Comparison of ENCODE assay signal across 18 cellular contexts in genomic region chr14:100841445-100842403, GRCh38. TPM values are rescaled to one million over a fixed set of nuclear protein-coding genes. Genes with fewer than 3 reads are reported as not detected.
DNase-seq lines count a peak whose midpoint lies in the region; ATAC-seq and TF ChIP-seq lines count a peak whose summit lies in the region.
"Had no signal": no experiment of that assay in that cellular context is flagged by ENCODE, and none has a peak within 500 bp of the region (broad histone marks: within the 10 kb centered on the region; RNA-seq: fewer than 3 reads in every experiment).

No MANE protein-coding gene starts in this region.

- H2BK120ac ChIP-seq in neuronal stem cell (ENCODE audit: low read depth, low read length): peak overlapping the region; percentile 99

- H3K4me3 ChIP-seq in OCI-LY7 (ENCODE audit: low read depth, low read length, poor library complexity, severe bottlenecking) (no peak overlapping the region), neuronal stem cell (ENCODE audit: low read length in 2 of 2) (no peak overlapping the region)
- H3K4me3 ChIP-seq: esophagus squamous epithelium, HAP-1, left ventricle myocardium inferior had no signal

- peak overlapping the region; percentile 86 for H3K4ac ChIP-seq in neuronal stem cell (ENCODE audit: low read length)

- H3K9ac ChIP-seq in neuronal stem cell (ENCODE audit: low read depth, low read length, poor library complexity): peak overlapping the region; percentile 71

- DNase-seq in DMS153 (lab: John Stamatoyannopoulos, UW) (peak; percentile 78), NCI-H1417 treated with DMSO at 0.1 percent for 48 hours (lab: John Stamatoyannopoulos, UW) (peak; percentile 96), OCI-LY7 (ENCODE audit: low spot score) (no peak), neuronal stem cell (ENCODE audit: low spot score) (no peak), WTC11 (ENCODE audit: low spot score) (no peak)
- DNase-seq in naive thymus-derived CD8-positive, alpha-beta T cell: no peak
- DNase-seq: activated effector memory CD4-positive, alpha-beta T cell treated with anti-CD3 and anti-CD28 coated beads, Interleukin-2, amount 50 U/mL, for 16 hours; AML-193; dermis blood vessel endothelial cell; DMS 273 treated with DMSO at 0.1 percent for 48 hours; esophagus squamous epithelium; KG1; left ventricle myocardium inferior had no signal

- no peaks in the 10 kb centered on the region for H3K36me3 Mint-ChIP-seq in naive thymus-derived CD8-positive, alpha-beta T cell
- peaks cover 19% of the 10 kb centered on the region for H3K36me3 Mint-ChIP-seq in WTC11

- no peaks in the 10 kb centered on the region for H3K9me3 Mint-ChIP-seq in naive thymus-derived CD8-positive, alpha-beta T cell
- H3K9me3 Mint-ChIP-seq in WTC11: no peaks in the 10 kb centered on the region
- H3K9me3 Mint-ChIP-seq: neural crest cell had no signal

- intact Hi-C loops in OCI-LY7 (cut with micrococcal nuclease; ENCODE audit: unreplicated experiment): no loop called here

- TF ChIP-seq CTCF in OCI-LY7 (conservative IDR thresholded peaks at IDR 0.05; ENCODE audit: low read length) (no peak), WTC11 (IDR thresholded peaks at IDR 0.05) (no peak)

- POLR2A ChIA-PET in OCI-LY7 (lab: Charles Lee) (no interaction called here), WTC11 (lab: Charles Lee) (no interaction called here)
- POLR2A ChIA-PET in naive thymus-derived CD8-positive, alpha-beta T cell (lab: Charles Lee): no interaction called here

- peak overlapping the region; percentile 53 for H2BK12ac ChIP-seq in neuronal stem cell (ENCODE audit: low read length)

- H3K36me3 ChIP-seq in OCI-LY7 (ENCODE audit: insufficient read depth, low read length) (no peaks in the 10 kb centered on the region), neuronal stem cell (replicated peaks in 1 of 2; ENCODE audit: control insufficient read depth in 2 of 2, insufficient read depth in 2 of 2, low read length in 2 of 2) (no peaks in the 10 kb centered on the region)
- H3K36me3 ChIP-seq: esophagus squamous epithelium, HAP-1, left ventricle myocardium inferior had no signal

- H2AFZ ChIP-seq in OCI-LY7 (ENCODE audit: low read length) (peak overlapping the region; percentile 45; the same call in 1 of the 2 replicates), neuronal stem cell (ENCODE audit: low read length) (no peak overlapping the region)

- H3K27me3 Mint-ChIP-seq in naive thymus-derived CD8-positive, alpha-beta T cell: no peaks in the 10 kb centered on the region
- 0 out of 2 replicates have a peak, but pooled peaks cover 5% of the 10 kb centered on the region for H3K27me3 Mint-ChIP-seq in WTC11 (ENCODE audit: low read depth)

- no peaks in the 10 kb centered on the region for H4K20me1 ChIP-seq in OCI-LY7 (ENCODE audit: insufficient read depth, low read length)

- H3K9me2 ChIP-seq in OCI-LY7 (ENCODE audit: insufficient read depth, low read length): no peaks in the 10 kb centered on the region

- H3K4me1 ChIP-seq in OCI-LY7 (ENCODE audit: insufficient read depth, low read length, poor library complexity, severe bottlenecking): no peaks in the 10 kb centered on the region
- peaks cover 53 to 58% of the 10 kb centered on the region in 2 donors for H3K4me1 ChIP-seq in neuronal stem cell (ENCODE audit: control insufficient read depth in 2 of 2, insufficient read depth in 1 of 2, low read depth in 1 of 2, low read length in 2 of 2)
- H3K4me1 ChIP-seq: left ventricle myocardium inferior had no signal

- peak overlapping the region; percentile 77 for H3K14ac ChIP-seq in neuronal stem cell (ENCODE audit: low read length)

- H3K27ac ChIP-seq in OCI-LY7 (ENCODE audit: low read depth, low read length, poor library complexity, severe bottlenecking) (no peak overlapping the region), neuronal stem cell (replicated peaks; ENCODE audit: low read length) (peak overlapping the region; percentile 100)
- H3K27ac ChIP-seq: left ventricle myocardium inferior had no signal

- H3K4me3 Mint-ChIP-seq in naive thymus-derived CD8-positive, alpha-beta T cell: no peak overlapping the region
- H3K4me3 Mint-ChIP-seq in WTC11: no peak overlapping the region

- peak overlapping the region; percentile 98 for H2BK5ac ChIP-seq in neuronal stem cell (ENCODE audit: low read length)

- no peak overlapping the region for H3K27ac Mint-ChIP-seq in naive thymus-derived CD8-positive, alpha-beta T cell
- no peak overlapping the region for H3K27ac Mint-ChIP-seq in WTC11

- no TSS peak for BruUV-seq in OCI-LY7 (replicated peaks; lab: Mats Ljungman, UMichigan)

- WGBS in neuronal stem cell (ENCODE audit: extremely low coverage in 2 of 2, insufficient read length in 2 of 2, insufficient replicate concordance in 1 of 2), 2 donors: no CpG with 5 or more reads among the region's 25 CpGs

- peak overlapping the region; percentile 99 for H2AK5ac ChIP-seq in neuronal stem cell (ENCODE audit: low read depth, low read length)

- H3K23ac ChIP-seq in neuronal stem cell (ENCODE audit: low read depth, low read length, poor library complexity): peak overlapping the region; percentile 26

- H4K91ac ChIP-seq in neuronal stem cell (ENCODE audit: low read depth, low read length, poor library complexity): peak overlapping the region; percentile 100

- no peaks in the 10 kb centered on the region for H3K27me3 ChIP-seq in neuronal stem cell (ENCODE audit: control insufficient read depth in 3 of 3, insufficient read depth in 3 of 3, low read depth in 1 of 3, low read length in 3 of 3)

- H3K4me2 ChIP-seq in OCI-LY7 (ENCODE audit: low read length) (no peak overlapping the region), neuronal stem cell (ENCODE audit: insufficient read depth, low read length, poor library complexity, severe bottlenecking) (no peak overlapping the region)

- ATAC-seq in naive thymus-derived CD8-positive, alpha-beta T cell: no peak
- no peak for ATAC-seq in HG03469 (IDR thresholded peaks at IDR 0.05; ENCODE audit: unreplicated experiment)
- no peak for ATAC-seq in WTC11
- no peak for ATAC-seq in HG03520 (IDR thresholded peaks at IDR 0.05; ENCODE audit: unreplicated experiment)

- no peaks in the 10 kb centered on the region for H3K79me1 ChIP-seq in neuronal stem cell (ENCODE audit: low read depth, low read length)

- H4K8ac ChIP-seq in neuronal stem cell (ENCODE audit: low read depth, low read length): no peak overlapping the region

- H3K18ac ChIP-seq in neuronal stem cell (ENCODE audit: low read length): peak overlapping the region; percentile 99

- H3K79me2 ChIP-seq in OCI-LY7 (ENCODE audit: insufficient read depth, low read depth, low read length): no peaks in the 10 kb centered on the region

- H3K4me1 Mint-ChIP-seq in naive thymus-derived CD8-positive, alpha-beta T cell: peaks cover 0 to 10% (median 3%) of the 10 kb centered on the region in 4 donors
- H3K4me1 Mint-ChIP-seq in WTC11: peaks cover 40% of the 10 kb centered on the region

- H2BK15ac ChIP-seq in neuronal stem cell (ENCODE audit: low read length): peak overlapping the region; percentile 41

- H3K9me3 ChIP-seq in OCI-LY7 (ENCODE audit: low read length) (no peaks in the 10 kb centered on the region), neuronal stem cell (replicated peaks in 1 of 2; ENCODE audit: control insufficient read depth in 2 of 2, insufficient read depth in 1 of 2, low read depth in 1 of 2, low read length in 2 of 2) (no peaks in the 10 kb centered on the region)
- H3K9me3 ChIP-seq: esophagus squamous epithelium, HAP-1, left ventricle myocardium inferior had no signal

- CTCF ChIA-PET in OCI-LY7 (lab: Charles Lee; ENCODE audit: unreplicated experiment) (no interaction called here), WTC11 (lab: Charles Lee) (interaction anchor here (1.1 to 1.8 kb wide), 3 partner anchors 9 to 189 kb away, joined by 3 to 12 read pairs (median 5); no protein-coding TSS in a partner anchor)

TF ChIP-seq in WTC11, 78 proteins besides CTCF, POLR2A, EP300 and RAD21 (continues in another document):
- TF ChIP-seq SP1 (CRISPR knock-in tag; conservative IDR thresholded peaks at IDR 0.05): no peak
- no peak for TF ChIP-seq ZNF512 (CRISPR knock-in tag; IDR thresholded peaks at IDR 0.05; ENCODE audit: borderline replicate concordance)
- no peak for TF ChIP-seq NR2C2 (CRISPR knock-in tag; IDR thresholded peaks at IDR 0.05)

RNA-seq across cellular contexts. Expression of gene MEG3, which starts 15.8 kb away (rescaled TPM):
- not detected in 2 replicates for total RNA-seq in OCI-LY7 (2014; rRNA removed; shearing (Covaris generic))
- total RNA-seq in OCI-LY7 (2022) (not detected in 2 replicates), WTC11 (2021) (338 to 534 TPM (median 517 TPM) in 3 replicates)
- 61.0 TPM for polyA plus RNA-seq in neuronal stem cell (2013, experiment 1 of 2)
- polyA plus RNA-seq in neuronal stem cell (2013, experiment 2 of 2): 58.1 TPM
- total RNA-seq in naive thymus-derived CD8-positive, alpha-beta T cell: not detected
- not detected for polyA plus RNA-seq in naive thymus-derived CD8-positive, alpha-beta T cell
- total RNA-seq: activated CD8-positive, alpha-beta memory T cell treated with anti-CD3 and anti-CD28 coated beads for 36 hours had no signal

Comparison
In these comparisons a context has a peak if more than half of its experiments do, and no peak if none do; other contexts are left out.
1. DNase-seq: peak in DMS153 (single experiment) and NCI-H1417 treated with DMSO at 0.1 percent for 48 hours (single experiment); none in OCI-LY7 (single experiment), neuronal stem cell (single experiment), naive thymus-derived CD8-positive, alpha-beta T cell (0 of 10) and WTC11 (single experiment).
2. RNA of gene MEG3, which starts 15.8 kb away (total RNA-seq): 338 to 534 TPM in WTC11; not detected in naive thymus-derived CD8-positive, alpha-beta T cell and not detected in OCI-LY7; every median in the first group is over 100 times any median in the second.